ENCODE assay signal across 9 cellular contexts in genomic region chr3:69326821-69327433, GRCh38. TPM values are rescaled to one million over a fixed set of nuclear protein-coding genes. Genes with fewer than 3 reads are reported as not detected.
A peak's percentile ranks its signal among the peaks of the same experiment; 100 is the strongest.
DNase-seq lines count a peak whose midpoint lies in the region; ATAC-seq lines count a peak whose summit lies in the region.
"Had no signal": no experiment of that assay in that cellular context is flagged by ENCODE, and none has a peak within 500 bp of the region (broad histone marks: within the 10 kb centered on the region; RNA-seq: fewer than 3 reads in every experiment).

No MANE protein-coding gene starts in this region.

- no peaks in the 10 kb centered on the region for H3K27me3 ChIP-seq in naive thymus-derived CD4-positive, alpha-beta T cell (ENCODE audit: control insufficient read depth in 2 of 2, insufficient read depth in 2 of 2, low read length in 2 of 2)
- H3K27me3 ChIP-seq in mesendoderm (ENCODE audit: insufficient read depth, low read length, poor library complexity) = no peaks in the 10 kb centered on the region
- H3K27me3 ChIP-seq: Peyer's patch had no signal

- no CpG with 5 or more reads among the region's 5 CpGs for WGBS in mesendoderm (ENCODE audit: extremely low coverage, insufficient coverage, low lambda C conversion rate)

- no peak overlapping the region for H2BK15ac ChIP-seq in mesendoderm (replicated peaks; ENCODE audit: low read depth)

- no peak overlapping the region for H2BK5ac ChIP-seq in mesendoderm (ENCODE audit: low read length)

- no peak overlapping the region for H2AK5ac ChIP-seq in mesendoderm (ENCODE audit: low read length)

- no peaks in the 10 kb centered on the region for H3K36me3 ChIP-seq in naive thymus-derived CD4-positive, alpha-beta T cell (ENCODE audit: control insufficient read depth in 2 of 3, insufficient read depth in 3 of 3, low read length in 3 of 3)
- no peaks in the 10 kb centered on the region for H3K36me3 ChIP-seq in mesendoderm (ENCODE audit: control insufficient read depth, insufficient read depth, low read length)
- H3K36me3 ChIP-seq: Peyer's patch had no signal

- ATAC-seq in GM19025 (IDR thresholded peaks at IDR 0.05; ENCODE audit: low read depth, unreplicated experiment) (peak; percentile 69), HG02970 (IDR thresholded peaks at IDR 0.05; ENCODE audit: low FRiP score, unreplicated experiment) (peak; percentile 73)
- ATAC-seq in naive thymus-derived CD4-positive, alpha-beta T cell = peak; percentile 85

- H3K27ac ChIP-seq in naive thymus-derived CD4-positive, alpha-beta T cell (ENCODE audit: low read depth, low read length) = peak overlapping the region; percentile 17
- H3K27ac ChIP-seq in mesendoderm (ENCODE audit: low read depth, low read length) = no peak overlapping the region

- no peak overlapping the region for H3K4me2 ChIP-seq in mesendoderm (ENCODE audit: low read length)

- H3K27me3 Mint-ChIP-seq in activated CD4-positive, alpha-beta T cell treated with anti-CD3 and anti-CD28 coated beads, Interleukin-2, amount 10 ng/mL, durations not matched to agents 24 days and 14 days = no peaks in the 10 kb centered on the region
- H3K27me3 Mint-ChIP-seq in naive thymus-derived CD4-positive, alpha-beta T cell = no peaks in the 10 kb centered on the region

- no peak overlapping the region for H3K56ac ChIP-seq in mesendoderm (ENCODE audit: low read length)

- peaks cover 2% of the 10 kb centered on the region for H3K36me3 Mint-ChIP-seq in activated CD4-positive, alpha-beta T cell treated with anti-CD3 and anti-CD28 coated beads, Interleukin-2, amount 10 ng/mL, durations not matched to agents 24 days and 14 days (ENCODE audit: low read depth)
- H3K36me3 Mint-ChIP-seq in naive thymus-derived CD4-positive, alpha-beta T cell = peaks cover 0 to 2% (median 0%) of the 10 kb centered on the region in 5 donors

- H3K79me1 ChIP-seq in mesendoderm (ENCODE audit: low read length) = no peaks in the 10 kb centered on the region

- H3K9me3 ChIP-seq in naive thymus-derived CD4-positive, alpha-beta T cell (ENCODE audit: control insufficient read depth in 2 of 3, low read length in 3 of 3) = no peaks in the 10 kb centered on the region
- H3K9me3 ChIP-seq: Peyer's patch had no signal

- no peak overlapping the region for H3K9ac ChIP-seq in mesendoderm (ENCODE audit: low read length)

- CTCF ChIA-PET in naive thymus-derived CD4-positive, alpha-beta T cell (lab: Charles Lee) = interaction anchor here (0.9 kb wide), 1 partner anchor 21 kb away, joined by 3 read pairs; no protein-coding TSS in a partner anchor

- H3K4ac ChIP-seq in mesendoderm (ENCODE audit: low read depth, low read length) = no peak overlapping the region

- no peak overlapping the region for H3K23ac ChIP-seq in mesendoderm (ENCODE audit: low read length)

- H2BK120ac ChIP-seq in mesendoderm (ENCODE audit: low read depth, low read length) = no peak overlapping the region

- H3K4me1 ChIP-seq in naive thymus-derived CD4-positive, alpha-beta T cell (ENCODE audit: control insufficient read depth in 2 of 2, insufficient read depth in 2 of 2, low read length in 2 of 2) = peaks cover 0 to 17% of the 10 kb centered on the region in 2 donors
- H3K4me1 ChIP-seq in mesendoderm (ENCODE audit: control insufficient read depth, low read depth, low read length) = no peaks in the 10 kb centered on the region

- no peaks in the 10 kb centered on the region for H3K79me2 ChIP-seq in mesendoderm (ENCODE audit: control insufficient read depth, insufficient read depth, low read length)

- no peak overlapping the region for H4K8ac ChIP-seq in mesendoderm (ENCODE audit: low read depth, low read length)

- peaks cover 4% of the 10 kb centered on the region for H3K9me3 Mint-ChIP-seq in activated CD4-positive, alpha-beta T cell treated with anti-CD3 and anti-CD28 coated beads, Interleukin-2, amount 10 ng/mL, durations not matched to agents 24 days and 14 days
- H3K9me3 Mint-ChIP-seq in naive thymus-derived CD4-positive, alpha-beta T cell = peaks cover 0 to 2% (median 0%) of the 10 kb centered on the region in 11 donors

- H3K4me1 Mint-ChIP-seq in activated CD4-positive, alpha-beta T cell treated with anti-CD3 and anti-CD28 coated beads, Interleukin-2, amount 10 ng/mL, durations not matched to agents 24 days and 14 days = peaks cover 49% of the 10 kb centered on the region
- peaks cover 19 to 53% (median 45%) of the 10 kb centered on the region in 7 donors for H3K4me1 Mint-ChIP-seq in naive thymus-derived CD4-positive, alpha-beta T cell

- POLR2A ChIA-PET in naive thymus-derived CD4-positive, alpha-beta T cell (lab: Charles Lee) = no interaction called here

- DNase-seq in activated CD4-positive, alpha-beta T cell treated with anti-CD3 and anti-CD28 coated beads, Interleukin-2, amount 10 ng/mL, durations not matched to agents 24 days and 14 days = peak; percentile 91
- peak in 8 of 9 donors; percentile 32 to 65 (median 58) for DNase-seq in naive thymus-derived CD4-positive, alpha-beta T cell
- DNase-seq in inferior parietal cortex (ENCODE audit: extremely low spot score) = no peak
- no peak for DNase-seq in HuH-7 (ENCODE audit: low spot score)
- no peak for DNase-seq in SHP77 treated with DMSO at 0.1 percent for 48 hours (lab: John Stamatoyannopoulos, UW)
- DNase-seq in mesendoderm = no peak

- intact Hi-C loops in activated CD4-positive, alpha-beta T cell treated with anti-CD3 and anti-CD28 coated beads, Interleukin-2, amount 10 ng/mL, durations not matched to agents 24 days and 14 days (cut with micrococcal nuclease) = loop anchor here (1.0 to 5.0 kb wide), 11 partner anchors 21 to 345 kb away; partner anchors contain the start of genes ARL6IP5 and FRMD4B
- intact Hi-C loops in naive thymus-derived CD4-positive, alpha-beta T cell (cut with micrococcal nuclease) = loop anchor here in 1 of 2 donors (1.0 to 10.0 kb wide), 6 partner anchors 21 to 312 kb away; partner anchors contain the start of gene EOGT

- no peak overlapping the region for H4K5ac ChIP-seq in mesendoderm (ENCODE audit: low read length)

- H3K4me3 Mint-ChIP-seq in activated CD4-positive, alpha-beta T cell treated with anti-CD3 and anti-CD28 coated beads, Interleukin-2, amount 10 ng/mL, durations not matched to agents 24 days and 14 days = peak overlapping the region; percentile 58
- H3K4me3 Mint-ChIP-seq in naive thymus-derived CD4-positive, alpha-beta T cell = peak overlapping the region in 9 of 10 donors; percentile 64 to 90 (median 81)

- H3K27ac Mint-ChIP-seq in activated CD4-positive, alpha-beta T cell treated with anti-CD3 and anti-CD28 coated beads, Interleukin-2, amount 10 ng/mL, durations not matched to agents 24 days and 14 days = peak overlapping the region; percentile 94
- H3K27ac Mint-ChIP-seq in naive thymus-derived CD4-positive, alpha-beta T cell = peak overlapping the region; percentile 71 to 95 (median 87)

- no peak overlapping the region for H3K4me3 ChIP-seq in naive thymus-derived CD4-positive, alpha-beta T cell (ENCODE audit: low read length)
- H3K4me3 ChIP-seq in mesendoderm (ENCODE audit: low read length) = no peak overlapping the region
- H3K4me3 ChIP-seq: Peyer's patch had no signal

- no peak overlapping the region for H3K18ac ChIP-seq in mesendoderm (ENCODE audit: low read length)

RNA-seq across cellular contexts. Expression of gene FRMD4B, which starts 59.0 kb away (rescaled TPM):
- total RNA-seq in activated CD4-positive, alpha-beta T cell treated with anti-CD3 and anti-CD28 coated beads, Interleukin-2, amount 10 ng/mL, durations not matched to agents 24 days and 14 days = 59.1 and 60.9 TPM in 2 replicates
- 10 to 100 TPM in 2 of 5 experiments, 1 to 10 TPM in 3; 3.0 to 32.2 (median 6.5) TPM for total RNA-seq in naive thymus-derived CD4-positive, alpha-beta T cell
- under 1 TPM in 1 of 2 donors, not detected in 1; 0.59 TPM for polyA plus RNA-seq in naive thymus-derived CD4-positive, alpha-beta T cell
- 2.9 TPM for polyA plus RNA-seq in mesendoderm (2013, experiment 1 of 2)
- 3.6 TPM for polyA plus RNA-seq in mesendoderm (2013, experiment 2 of 2)

Comparison
In these comparisons a context has a peak if more than half of its experiments do, and no peak if none do; other contexts are left out.
1. DNase-seq: peak in activated CD4-positive, alpha-beta T cell treated with anti-CD3 and anti-CD28 coated beads, Interleukin-2, amount 10 ng/mL, durations not matched to agents 24 days and 14 days (single experiment) and naive thymus-derived CD4-positive, alpha-beta T cell (8 of 9); none in inferior parietal cortex (single experiment), HuH-7 (single experiment), SHP77 treated with DMSO at 0.1 percent for 48 hours (single experiment) and mesendoderm (single experiment).
2. Peak in every context shown above with its lines, with median percentiles within 50 percentile points of each other: ATAC-seq.